Comparison of ENCODE assay signal across 8 cellular contexts in the genomic region with DNA sequence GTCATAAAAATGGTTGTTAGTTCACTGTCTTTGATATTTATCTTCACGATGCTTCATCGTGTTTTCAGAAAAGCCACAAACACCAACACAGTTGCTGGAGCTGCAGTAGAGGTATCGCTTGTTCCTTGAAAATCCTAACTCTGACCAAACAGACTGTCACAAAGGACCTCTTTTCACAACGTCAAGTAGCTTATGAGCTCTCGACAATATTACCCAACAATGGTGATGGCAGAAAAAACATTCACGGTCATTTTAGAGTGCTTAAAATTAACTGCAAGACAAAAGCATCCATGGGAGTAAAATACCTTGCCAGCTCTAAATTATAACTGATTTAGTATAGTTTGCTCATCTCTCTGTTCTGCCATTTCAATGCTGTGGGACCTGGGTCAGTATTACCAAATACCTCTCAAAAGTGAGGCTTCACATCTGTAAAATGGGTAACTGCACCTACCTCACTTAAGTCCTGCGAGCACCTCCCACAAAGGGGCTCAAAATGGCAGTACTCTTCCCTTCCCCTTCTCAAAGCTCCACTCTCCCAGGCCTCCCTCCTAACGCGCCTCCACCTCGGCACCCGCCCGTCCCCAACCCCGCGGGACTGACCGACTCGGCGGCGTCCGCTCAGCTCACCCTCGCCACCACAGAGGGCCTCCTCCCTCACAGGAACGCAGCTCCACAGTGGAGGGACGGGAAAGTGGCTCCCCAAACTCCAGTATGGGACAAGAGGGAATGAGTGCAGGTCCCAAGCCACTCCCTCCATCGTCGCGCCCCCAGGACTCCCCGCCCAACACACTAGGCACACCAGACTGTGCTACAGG. TPM values are rescaled to one million over a fixed set of nuclear protein-coding genes. Genes with fewer than 3 reads are reported as not detected.
A peak's percentile ranks its signal among the peaks of the same experiment; 100 is the strongest.
DNase-seq lines count a peak whose midpoint lies in the region; ATAC-seq and TF ChIP-seq lines count a peak whose summit lies in the region.

No MANE protein-coding gene starts in this region.

- TF ChIP-seq EP300 in ovary (IDR thresholded peaks at IDR 0.05): no peak

- H3K27ac ChIP-seq in ovary: no peak overlapping the region

- WGBS in ovary, 3 donors: 2% methylated on average over 26 of the region's 26 CpGs

- H3K4me1 Mint-ChIP-seq in activated T-helper 1 cell treated with anti-CD3 and anti-CD28 coated beads, Interleukin-12 subunit alpha, Interleukin-12 subunit beta, Interleukin-2, Interleukin-4 antibody, amounts not matched to agents 30 ng/mL and 10 ng/mL and 1 ng/mL, durations not matched to agents 14 hours and 24 hours and 36 hours (ENCODE audit: low read depth): peaks cover 34% of the 10 kb centered on the region

- H3K4me1 ChIP-seq in ovary (ENCODE audit: insufficient read depth): no peaks in the 10 kb centered on the region

- peak overlapping the region; percentile 78 for H3K4me3 ChIP-seq in GM08714 (ENCODE audit: low read length)
- H3K4me3 ChIP-seq in ovary: peak overlapping the region; percentile 44

- TF ChIP-seq CTCF in ovary (IDR thresholded peaks at IDR 0.05): no peak

- peak overlapping the region; percentile 95 for H3K4me3 Mint-ChIP-seq in activated T-helper 1 cell treated with anti-CD3 and anti-CD28 coated beads, Interleukin-12 subunit alpha, Interleukin-12 subunit beta, Interleukin-2, Interleukin-4 antibody, amounts not matched to agents 30 ng/mL and 10 ng/mL and 1 ng/mL, durations not matched to agents 14 hours and 24 hours and 36 hours

- no peak for TF ChIP-seq POLR2A in ovary (IDR thresholded peaks at IDR 0.05)

- no peaks in the 10 kb centered on the region for H3K9me3 ChIP-seq in ovary

- peak overlapping the region; percentile 95 for H3K27ac Mint-ChIP-seq in activated T-helper 1 cell treated with anti-CD3 and anti-CD28 coated beads, Interleukin-12 subunit alpha, Interleukin-12 subunit beta, Interleukin-2, Interleukin-4 antibody, amounts not matched to agents 30 ng/mL and 10 ng/mL and 1 ng/mL, durations not matched to agents 14 hours and 24 hours and 36 hours

- peaks cover 6% of the 10 kb centered on the region for H3K27me3 Mint-ChIP-seq in activated T-helper 1 cell treated with anti-CD3 and anti-CD28 coated beads, Interleukin-12 subunit alpha, Interleukin-12 subunit beta, Interleukin-2, Interleukin-4 antibody, amounts not matched to agents 30 ng/mL and 10 ng/mL and 1 ng/mL, durations not matched to agents 14 hours and 24 hours and 36 hours (ENCODE audit: insufficient read depth)

- H3K36me3 ChIP-seq in ovary: no peaks in the 10 kb centered on the region

- intact Hi-C loops in activated T-helper 1 cell treated with anti-CD3 and anti-CD28 coated beads, Interleukin-12 subunit alpha, Interleukin-12 subunit beta, Interleukin-2, Interleukin-4 antibody, amounts not matched to agents 30 ng/mL and 10 ng/mL and 1 ng/mL, durations not matched to agents 14 hours and 24 hours and 36 hours (cut with micrococcal nuclease): loop anchor here (1.0 to 5.0 kb wide), 9 partner anchors 8 to 773 kb away; partner anchors contain the start of genes IFT80, IL12A, KPNA4 and NMD3
- intact Hi-C loops in ovary (cut with DNase I): no loop called here

- DNase-seq in HUDEP-2 (lab: John Stamatoyannopoulos, UW; ENCODE audit: unreplicated experiment in 76 of 76) (peak in 46 of 76 experiments; percentile 12 to 97 (median 54)), globus pallidus (ENCODE audit: low spot score) (peak; percentile 66), ovary (peak in 2 of 5 donors; percentile 22), D341Med (ENCODE audit: low spot score) (no peak), NCI-H226 (no peak)
- DNase-seq in activated T-helper 1 cell treated with anti-CD3 and anti-CD28 coated beads, Interleukin-12 subunit alpha, Interleukin-12 subunit beta, Interleukin-2, Interleukin-4 antibody, amounts not matched to agents 30 ng/mL and 10 ng/mL and 1 ng/mL, durations not matched to agents 14 hours and 24 hours and 36 hours (ENCODE audit: low spot score): peak; percentile 6

- peaks cover 26% of the 10 kb centered on the region for H3K36me3 Mint-ChIP-seq in activated T-helper 1 cell treated with anti-CD3 and anti-CD28 coated beads, Interleukin-12 subunit alpha, Interleukin-12 subunit beta, Interleukin-2, Interleukin-4 antibody, amounts not matched to agents 30 ng/mL and 10 ng/mL and 1 ng/mL, durations not matched to agents 14 hours and 24 hours and 36 hours (ENCODE audit: low read depth)

- ATAC-seq in GM21390 (IDR thresholded peaks at IDR 0.05; ENCODE audit: unreplicated experiment): peak; percentile 44

- peaks cover 5% of the 10 kb centered on the region for H3K9me3 Mint-ChIP-seq in activated T-helper 1 cell treated with anti-CD3 and anti-CD28 coated beads, Interleukin-12 subunit alpha, Interleukin-12 subunit beta, Interleukin-2, Interleukin-4 antibody, amounts not matched to agents 30 ng/mL and 10 ng/mL and 1 ng/mL, durations not matched to agents 14 hours and 24 hours and 36 hours

- no peaks in the 10 kb centered on the region for H3K27me3 ChIP-seq in ovary

RNA-seq across cellular contexts. Expression of gene TRIM59, which starts 0.5 kb away (rescaled TPM):
- 33.1 and 33.2 TPM in 2 replicates for total RNA-seq in activated T-helper 1 cell treated with anti-CD3 and anti-CD28 coated beads, Interleukin-12 subunit alpha, Interleukin-12 subunit beta, Interleukin-2, Interleukin-4 antibody, amounts not matched to agents 30 ng/mL and 10 ng/mL and 1 ng/mL, durations not matched to agents 14 hours and 24 hours and 36 hours
- 1 to 10 TPM; 1.6 to 4.8 (median 2.1) TPM for total RNA-seq in ovary
- polyA plus RNA-seq in ovary: 1 to 10 TPM; 1.4 to 2.6 TPM

RNA-seq across cellular contexts. Expression of gene SMC4, which starts 49.6 kb away (rescaled TPM):
- 163 and 164 TPM in 2 replicates for total RNA-seq in activated T-helper 1 cell treated with anti-CD3 and anti-CD28 coated beads, Interleukin-12 subunit alpha, Interleukin-12 subunit beta, Interleukin-2, Interleukin-4 antibody, amounts not matched to agents 30 ng/mL and 10 ng/mL and 1 ng/mL, durations not matched to agents 14 hours and 24 hours and 36 hours
- total RNA-seq in ovary: 10 to 100 TPM; 12.6 to 24.4 (median 18.0) TPM
- 10 to 100 TPM in 1 of 2 donors, 1 to 10 TPM in 1; 8.9 to 28.2 TPM for polyA plus RNA-seq in ovary

RNA-seq across cellular contexts. Expression of gene IFT80, which starts 50.0 kb away (rescaled TPM):
- 14.0 and 14.8 TPM in 2 replicates for total RNA-seq in activated T-helper 1 cell treated with anti-CD3 and anti-CD28 coated beads, Interleukin-12 subunit alpha, Interleukin-12 subunit beta, Interleukin-2, Interleukin-4 antibody, amounts not matched to agents 30 ng/mL and 10 ng/mL and 1 ng/mL, durations not matched to agents 14 hours and 24 hours and 36 hours
- 10 to 100 TPM; 22.7 to 39.6 (median 29.8) TPM for total RNA-seq in ovary
- 10 to 100 TPM; 16.8 to 19.4 TPM for polyA plus RNA-seq in ovary

Comparison
In these comparisons a context has a peak if more than half of its experiments do, and no peak if none do; other contexts are left out.
1. DNase-seq: peak in HUDEP-2 (46 of 76), activated T-helper 1 cell treated with anti-CD3 and anti-CD28 coated beads, Interleukin-12 subunit alpha, Interleukin-12 subunit beta, Interleukin-2, Interleukin-4 antibody, amounts not matched to agents 30 ng/mL and 10 ng/mL and 1 ng/mL, durations not matched to agents 14 hours and 24 hours and 36 hours (single experiment) and globus pallidus (single experiment); none in D341Med (single experiment) and NCI-H226 (single experiment).